In the genomic region with DNA sequence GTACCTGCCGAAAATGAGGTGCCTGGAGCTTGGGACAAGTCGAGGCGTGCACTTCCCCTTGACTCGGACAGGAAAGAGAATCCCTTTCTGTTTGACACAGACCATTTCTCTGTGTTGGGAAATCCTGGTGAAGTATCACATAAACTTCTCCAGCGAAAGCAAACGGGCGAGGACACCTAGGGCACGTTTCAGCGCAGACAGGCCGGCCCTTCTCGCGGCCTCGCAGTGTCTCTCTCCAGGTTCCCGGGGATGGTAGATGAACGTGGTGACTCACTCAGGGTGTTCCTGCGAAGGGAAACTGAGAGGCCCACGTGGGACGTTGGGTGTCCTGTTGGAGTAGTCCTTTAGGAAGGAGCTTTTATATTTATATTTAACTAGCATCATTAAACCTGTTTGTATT, we compare ENCODE assay signal across 2 cellular contexts.
TF ChIP-seq lines count a peak whose summit lies in the region.

No MANE protein-coding gene starts in this region.

TF ChIP-seq in WTC11, 78 proteins besides CTCF, POLR2A, EP300 and RAD21 (continued from another document):
- TF ChIP-seq AFF4 (CRISPR knock-in tag; IDR thresholded peaks at IDR 0.05; ENCODE audit: borderline replicate concordance): no peak
- TF ChIP-seq PRRX2 (CRISPR knock-in tag; IDR thresholded peaks at IDR 0.05): no peak
- TF ChIP-seq ZNF512 (CRISPR knock-in tag; IDR thresholded peaks at IDR 0.05; ENCODE audit: borderline replicate concordance): no peak
- TF ChIP-seq GABPB1 (CRISPR knock-in tag; IDR thresholded peaks at IDR 0.05): no peak
- no peak for TF ChIP-seq SP1 (CRISPR knock-in tag; conservative IDR thresholded peaks at IDR 0.05)
- TF ChIP-seq GTF2I (CRISPR knock-in tag; conservative IDR thresholded peaks at IDR 0.05): no peak
- TF ChIP-seq USF1 (CRISPR knock-in tag; IDR thresholded peaks at IDR 0.05): no peak
- no peak for TF ChIP-seq NFATC4 (CRISPR knock-in tag; IDR thresholded peaks at IDR 0.05)
- TF ChIP-seq HMGXB4 (CRISPR knock-in tag; IDR thresholded peaks at IDR 0.05): no peak
- TF ChIP-seq ZNF671 (CRISPR knock-in tag; IDR thresholded peaks at IDR 0.05): no peak
- TF ChIP-seq OVOL2 (CRISPR knock-in tag; IDR thresholded peaks at IDR 0.05; ENCODE audit: borderline replicate concordance): no peak
- TF ChIP-seq NR2C2 (CRISPR knock-in tag; IDR thresholded peaks at IDR 0.05): no peak
- TF ChIP-seq USF2 (CRISPR knock-in tag; IDR thresholded peaks at IDR 0.05): no peak
- no peak for TF ChIP-seq RELA (CRISPR knock-in tag; IDR thresholded peaks at IDR 0.05; ENCODE audit: borderline replicate concordance)
- no peak for TF ChIP-seq SMAD4 (CRISPR knock-in tag; IDR thresholded peaks at IDR 0.05)
TF ChIP-seq in WTC11: peak in this region for 0.

TF ChIP-seq in SK-N-SH treated with all-trans-retinoic acid at 6 μM for 48 hours, 23 proteins besides CTCF, POLR2A, EP300 and RAD21 (continued from another document):
- TF ChIP-seq, protein P1, sequence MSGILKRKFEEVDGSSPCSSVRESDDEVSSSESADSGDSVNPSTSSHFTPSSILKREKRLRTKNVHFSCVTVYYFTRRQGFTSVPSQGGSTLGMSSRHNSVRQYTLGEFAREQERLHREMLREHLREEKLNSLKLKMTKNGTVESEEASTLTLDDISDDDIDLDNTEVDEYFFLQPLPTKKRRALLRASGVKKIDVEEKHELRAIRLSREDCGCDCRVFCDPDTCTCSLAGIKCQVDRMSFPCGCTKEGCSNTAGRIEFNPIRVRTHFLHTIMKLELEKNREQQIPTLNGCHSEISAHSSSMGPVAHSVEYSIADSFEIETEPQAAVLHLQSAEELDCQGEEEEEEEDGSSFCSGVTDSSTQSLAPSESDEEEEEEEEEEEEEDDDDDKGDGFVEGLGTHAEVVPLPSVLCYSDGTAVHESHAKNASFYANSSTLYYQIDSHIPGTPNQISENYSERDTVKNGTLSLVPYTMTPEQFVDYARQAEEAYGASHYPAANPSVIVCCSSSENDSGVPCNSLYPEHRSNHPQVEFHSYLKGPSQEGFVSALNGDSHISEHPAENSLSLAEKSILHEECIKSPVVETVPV (CRISPR knock-in tag; IDR thresholded peaks at IDR 0.05): no peak
- TF ChIP-seq ZNF565 (CRISPR knock-in tag; conservative IDR thresholded peaks at IDR 0.05; ENCODE audit: low read depth): no peak
TF ChIP-seq in SK-N-SH treated with all-trans-retinoic acid at 6 μM for 48 hours: peak in this region for 0.
